19 cellular contexts compared by ENCODE assay signal in genomic region chr13:59384154-59384553, GRCh38.
DNase-seq lines count a peak whose midpoint lies in the region; ATAC-seq, FAIRE-seq and TF ChIP-seq lines count a peak whose summit lies in the region.
"Had no signal": no experiment of that assay in that cellular context is flagged by ENCODE, and none has a peak within 500 bp of the region (broad histone marks: within the 10 kb centered on the region; RNA-seq: fewer than 3 reads in every experiment).

No MANE protein-coding gene starts in this region.

- no peaks in the 10 kb centered on the region for H3K79me1 ChIP-seq in mesendoderm (ENCODE audit: low read length)

- no peak overlapping the region for H3K4ac ChIP-seq in mesendoderm (ENCODE audit: low read depth, low read length)

- FAIRE-seq in HepG2 (lab: Jason Lieb, UNC), result no peak
- FAIRE-seq: D721Med, GM12892, GM19239, H1 had no signal

- no peak overlapping the region for H2BK120ac ChIP-seq in mesendoderm (ENCODE audit: low read depth, low read length)

- no peaks in the 10 kb centered on the region for H4K20me1 ChIP-seq in HepG2 (ENCODE audit: insufficient read depth, low read length)
- H4K20me1 ChIP-seq: BLaER1 treated with 17β-estradiol and CSF1 and Interleukin-3, amounts not matched to agents 10 nM and 100 nM had no signal

- no peak overlapping the region for H2BK15ac ChIP-seq in mesendoderm (replicated peaks; ENCODE audit: low read depth)

- H4K5ac ChIP-seq in mesendoderm (ENCODE audit: low read length), result no peak overlapping the region

- DNase-seq in right lobe of liver, result no peak
- DNase-seq in HepG2 (ENCODE audit: low spot score), result no peak
- peak; percentile 5 for DNase-seq in dermis blood vessel endothelial cell
- DNase-seq in mesendoderm, result peak; percentile 83
- DNase-seq in upper lobe of right lung, result no peak
- no peak for DNase-seq in NCI-H2227 (lab: John Stamatoyannopoulos, UW; ENCODE audit: unreplicated experiment)
- DNase-seq in COR-L47 (lab: John Stamatoyannopoulos, UW), result no peak
- DNase-seq: ACHN; CD4-positive, alpha-beta T cell; DMS153; DND-41; GDM1 had no signal

- no TSS peak for BruUV-seq in HepG2 (replicated peaks; lab: Mats Ljungman, UMichigan)

- no peak overlapping the region for H3K23ac ChIP-seq in mesendoderm (ENCODE audit: low read length)

- POLR2A ChIA-PET in HepG2 (lab: Yijun Ruan, JAX), result no interaction called here

- intact Hi-C loops in right lobe of liver (cut with DNase I), result no loop called here
- intact Hi-C loops in HepG2 (cut with micrococcal nuclease; ENCODE audit: unreplicated experiment), result no loop called here
- intact Hi-C loops in upper lobe of right lung (cut with DNase I), result no loop called here

- TF ChIP-seq CTCF in right lobe of liver (IDR thresholded peaks at IDR 0.05) (no peak), HepG2 (CRISPR knock-in tag; IDR thresholded peaks at IDR 0.05) (no peak), upper lobe of right lung (IDR thresholded peaks at IDR 0.05) (no peak)

- H3K79me2 ChIP-seq in HepG2 (ENCODE audit: insufficient read depth, low read length), result no peaks in the 10 kb centered on the region
- no peaks in the 10 kb centered on the region for H3K79me2 ChIP-seq in mesendoderm (ENCODE audit: control insufficient read depth, insufficient read depth, low read length)

- no peak for TF ChIP-seq EP300 in HepG2 (IDR thresholded peaks at IDR 0.05; ENCODE audit: low read depth in 2 of 2, low read length in 2 of 2)
- no peak for TF ChIP-seq EP300 in HepG2 (CRISPR knock-in tag; IDR thresholded peaks at IDR 0.05; ENCODE audit: borderline replicate concordance)

- no peak overlapping the region for H2AK5ac ChIP-seq in mesendoderm (ENCODE audit: low read length)

- ATAC-seq in right lobe of liver, result peak in 3 of 4 donors; percentile 13 to 38 (median 25)
- ATAC-seq in HepG2, result no peak
- peak; percentile 38 for ATAC-seq in upper lobe of right lung
- no peak for ATAC-seq in GM18511 (IDR thresholded peaks at IDR 0.05; ENCODE audit: unreplicated experiment)

- no peak overlapping the region for H3K18ac ChIP-seq in mesendoderm (ENCODE audit: low read length)

- TF ChIP-seq RAD21 in HepG2 (CRISPR knock-in tag; IDR thresholded peaks at IDR 0.05), result no peak

- H3K4me1 ChIP-seq in right lobe of liver, result no peaks in the 10 kb centered on the region
- no peaks in the 10 kb centered on the region for H3K4me1 ChIP-seq in HepG2 (ENCODE audit: insufficient read depth, low read length)
- peaks cover 4% of the 10 kb centered on the region for H3K4me1 ChIP-seq in mesendoderm (ENCODE audit: control insufficient read depth, low read depth, low read length)
- H3K4me1 ChIP-seq in upper lobe of right lung, result no peaks in the 10 kb centered on the region
- H3K4me1 ChIP-seq: HAP-1 had no signal

- no peak overlapping the region for H2BK5ac ChIP-seq in mesendoderm (ENCODE audit: low read length)

- CTCF ChIA-PET in HepG2 (lab: Yijun Ruan, JAX; ENCODE audit: low intra/inter-chr PET ratio, low total read pairs), result no interaction called here

- H4K8ac ChIP-seq in mesendoderm (ENCODE audit: low read depth, low read length), result no peak overlapping the region

- no peak overlapping the region for H3K4me3 ChIP-seq in right lobe of liver
- no peak overlapping the region for H3K4me3 ChIP-seq in HepG2 (replicated peaks in 1 of 3; ENCODE audit: insufficient read depth in 1 of 3, low read depth in 2 of 3, low read length in 3 of 3)
- H3K4me3 ChIP-seq in mesendoderm (ENCODE audit: low read length), result no peak overlapping the region
- no peak overlapping the region for H3K4me3 ChIP-seq in upper lobe of right lung
- H3K4me3 ChIP-seq: BLaER1 treated with 17β-estradiol and CSF1 and Interleukin-3, amounts not matched to agents 10 nM and 100 nM; HAP-1 had no signal

- H3K9ac ChIP-seq in HepG2 (ENCODE audit: insufficient read depth, low read depth, low read length) (no peak overlapping the region), mesendoderm (ENCODE audit: low read length) (no peak overlapping the region)
- H3K9ac ChIP-seq: BLaER1 treated with 17β-estradiol and CSF1 and Interleukin-3, amounts not matched to agents 10 nM and 100 nM had no signal

- no peak overlapping the region for H3K4me2 ChIP-seq in HepG2 (ENCODE audit: low read depth, low read length)
- no peak overlapping the region for H3K4me2 ChIP-seq in mesendoderm (ENCODE audit: low read length)
- H3K4me2 ChIP-seq: BLaER1 treated with 17β-estradiol and CSF1 and Interleukin-3, amounts not matched to agents 10 nM and 100 nM had no signal

- in situ Hi-C loops in HepG2 (cut with HindIII; ENCODE audit: extremely low pct_ligation_motif_present, low pct_unique_long_range_greater_than_20kb), result no loop called here

- 0% methylated on average over 1 of the region's 1 CpG for WGBS in right lobe of liver (ENCODE audit: insufficient coverage, low coverage, low lambda C conversion rate, missing lambda C conversion rate)
- WGBS in HepG2 (ENCODE audit: low lambda C conversion rate), result 0% methylated on average over 1 of the region's 1 CpG
- WGBS in mesendoderm (ENCODE audit: extremely low coverage, insufficient coverage, low lambda C conversion rate), result no CpG with 5 or more reads among the region's 1 CpG

- H3K56ac ChIP-seq in mesendoderm (ENCODE audit: low read length), result peak overlapping the region; percentile 63

- H3K27ac ChIP-seq in right lobe of liver (no peak overlapping the region), HepG2 (ENCODE audit: extremely low read length, insufficient read depth, low read length) (no peak overlapping the region), mesendoderm (ENCODE audit: low read depth, low read length) (peak overlapping the region; percentile 19), upper lobe of right lung (no peak overlapping the region)
- H3K27ac ChIP-seq: BLaER1 treated with 17β-estradiol and CSF1 and Interleukin-3, amounts not matched to agents 10 nM and 100 nM had no signal

- no peak for TF ChIP-seq POLR2A in right lobe of liver (IDR thresholded peaks at IDR 0.05)
- no peak for TF ChIP-seq POLR2A in HepG2 (IDR thresholded peaks at IDR 0.05; ENCODE audit: insufficient read depth in 1 of 2, low read depth in 2 of 2, low read length in 2 of 2)

- H2AFZ ChIP-seq in HepG2 (ENCODE audit: low read length), result no peak overlapping the region

- no peaks in the 10 kb centered on the region for H3K27me3 ChIP-seq in right lobe of liver
- H3K27me3 ChIP-seq in HepG2 (ENCODE audit: control insufficient read depth in 1 of 2, insufficient read depth in 2 of 2, low read length in 2 of 2), result no peaks in the 10 kb centered on the region
- no peaks in the 10 kb centered on the region for H3K27me3 ChIP-seq in mesendoderm (ENCODE audit: insufficient read depth, low read length, poor library complexity)
- H3K27me3 ChIP-seq in upper lobe of right lung, result no peaks in the 10 kb centered on the region
- H3K27me3 ChIP-seq: BLaER1 treated with 17β-estradiol and CSF1 and Interleukin-3, amounts not matched to agents 10 nM and 100 nM had no signal

- H3K9me3 ChIP-seq in right lobe of liver (no peaks in the 10 kb centered on the region), HepG2 (ENCODE audit: low read length) (no peaks in the 10 kb centered on the region), upper lobe of right lung (no peaks in the 10 kb centered on the region)
- H3K9me3 ChIP-seq: HAP-1 had no signal

- H3K36me3 ChIP-seq in right lobe of liver, result no peaks in the 10 kb centered on the region
- no peaks in the 10 kb centered on the region for H3K36me3 ChIP-seq in HepG2 (replicated peaks in 1 of 2; ENCODE audit: control insufficient read depth in 1 of 2, insufficient read depth in 2 of 2, low read length in 2 of 2)
- no peaks in the 10 kb centered on the region for H3K36me3 ChIP-seq in mesendoderm (ENCODE audit: control insufficient read depth, insufficient read depth, low read length)
- H3K36me3 ChIP-seq in upper lobe of right lung, result no peaks in the 10 kb centered on the region
- H3K36me3 ChIP-seq: BLaER1 treated with 17β-estradiol and CSF1 and Interleukin-3, amounts not matched to agents 10 nM and 100 nM; HAP-1 had no signal

TF ChIP-seq in HepG2, 621 proteins besides CTCF, POLR2A, EP300 and RAD21 (continues in another document):
- TF ChIP-seq, protein P1, sequence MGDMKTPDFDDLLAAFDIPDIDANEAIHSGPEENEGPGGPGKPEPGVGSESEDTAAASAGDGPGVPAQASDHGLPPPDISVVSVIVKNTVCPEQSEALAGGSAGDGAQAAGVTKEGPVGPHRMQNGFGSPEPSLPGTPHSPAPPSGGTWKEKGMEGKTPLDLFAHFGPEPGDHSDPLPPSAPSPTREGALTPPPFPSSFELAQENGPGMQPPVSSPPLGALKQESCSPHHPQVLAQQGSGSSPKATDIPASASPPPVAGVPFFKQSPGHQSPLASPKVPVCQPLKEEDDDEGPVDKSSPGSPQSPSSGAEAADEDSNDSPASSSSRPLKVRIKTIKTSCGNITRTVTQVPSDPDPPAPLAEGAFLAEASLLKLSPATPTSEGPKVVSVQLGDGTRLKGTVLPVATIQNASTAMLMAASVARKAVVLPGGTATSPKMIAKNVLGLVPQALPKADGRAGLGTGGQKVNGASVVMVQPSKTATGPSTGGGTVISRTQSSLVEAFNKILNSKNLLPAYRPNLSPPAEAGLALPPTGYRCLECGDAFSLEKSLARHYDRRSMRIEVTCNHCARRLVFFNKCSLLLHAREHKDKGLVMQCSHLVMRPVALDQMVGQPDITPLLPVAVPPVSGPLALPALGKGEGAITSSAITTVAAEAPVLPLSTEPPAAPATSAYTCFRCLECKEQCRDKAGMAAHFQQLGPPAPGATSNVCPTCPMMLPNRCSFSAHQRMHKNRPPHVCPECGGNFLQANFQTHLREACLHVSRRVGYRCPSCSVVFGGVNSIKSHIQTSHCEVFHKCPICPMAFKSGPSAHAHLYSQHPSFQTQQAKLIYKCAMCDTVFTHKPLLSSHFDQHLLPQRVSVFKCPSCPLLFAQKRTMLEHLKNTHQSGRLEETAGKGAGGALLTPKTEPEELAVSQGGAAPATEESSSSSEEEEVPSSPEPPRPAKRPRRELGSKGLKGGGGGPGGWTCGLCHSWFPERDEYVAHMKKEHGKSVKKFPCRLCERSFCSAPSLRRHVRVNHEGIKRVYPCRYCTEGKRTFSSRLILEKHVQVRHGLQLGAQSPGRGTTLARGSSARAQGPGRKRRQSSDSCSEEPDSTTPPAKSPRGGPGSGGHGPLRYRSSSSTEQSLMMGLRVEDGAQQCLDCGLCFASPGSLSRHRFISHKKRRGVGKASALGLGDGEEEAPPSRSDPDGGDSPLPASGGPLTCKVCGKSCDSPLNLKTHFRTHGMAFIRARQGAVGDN (CRISPR knock-in tag; IDR thresholded peaks at IDR 0.05), result no peak
- no peak for TF ChIP-seq MEF2D (CRISPR knock-in tag; IDR thresholded peaks at IDR 0.05)
- TF ChIP-seq HNRNPK (IDR thresholded peaks at IDR 0.05; ENCODE audit: low read depth, low read length, poor library complexity, severe bottlenecking), result no peak
- TF ChIP-seq KLF11 (CRISPR knock-in tag; IDR thresholded peaks at IDR 0.05), result no peak
- TF ChIP-seq CBX5 (CRISPR knock-in tag; IDR thresholded peaks at IDR 0.05; ENCODE audit: borderline replicate concordance), result no peak
- no peak for TF ChIP-seq ZBTB42 (CRISPR knock-in tag; IDR thresholded peaks at IDR 0.05)
- no peak for TF ChIP-seq MAFK (conservative IDR thresholded peaks at IDR 0.05 in 1 of 2, IDR thresholded peaks at IDR 0.05 in 1 of 2; ENCODE audit: low read length in 2 of 2)

Comparison
In these comparisons a context has a peak if more than half of its experiments do, and no peak if none do; other contexts are left out.
1. ATAC-seq: peak in right lobe of liver (3 of 4) and upper lobe of right lung (single experiment); none in HepG2 (single experiment) and GM18511 (single experiment).
2. DNase-seq: peak in dermis blood vessel endothelial cell (single experiment) and mesendoderm (single experiment); none in right lobe of liver (0 of 3), HepG2 (single experiment), upper lobe of right lung (single experiment), NCI-H2227 (single experiment) and COR-L47 (single experiment).